22 cellular contexts compared by ENCODE assay signal in the genomic region with DNA sequence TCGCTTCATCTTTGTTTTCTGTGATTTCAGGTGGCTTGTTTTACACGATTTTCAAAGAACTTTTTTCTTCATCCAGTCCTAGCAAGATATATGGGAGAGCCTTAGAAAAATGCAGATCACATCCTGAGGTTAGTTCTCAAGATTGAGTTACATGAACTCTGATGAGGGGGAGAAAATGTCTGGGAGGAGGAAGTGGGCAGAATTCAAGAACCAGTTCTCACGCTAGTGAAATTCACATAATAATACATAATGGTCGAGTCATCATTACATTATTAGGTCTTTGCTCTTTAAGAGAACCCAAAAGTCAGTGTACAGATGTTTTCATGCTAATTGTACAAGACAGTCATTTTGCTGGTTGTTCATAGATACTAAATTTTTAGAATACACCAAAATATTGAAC. TPM values are rescaled to one million over a fixed set of nuclear protein-coding genes. Genes with fewer than 3 reads are reported as not detected.
DNase-seq lines count a peak whose midpoint lies in the region; ATAC-seq, FAIRE-seq and TF ChIP-seq lines count a peak whose summit lies in the region.
"Had no signal": no experiment of that assay in that cellular context is flagged by ENCODE, and none has a peak within 500 bp of the region (broad histone marks: within the 10 kb centered on the region; RNA-seq: fewer than 3 reads in every experiment).

No MANE protein-coding gene starts in this region.

- no peak overlapping the region for H3K4ac ChIP-seq in IMR-90 (ENCODE audit: low read depth, low read length)

- no peak for TF ChIP-seq CTCF in activated CD8-positive, alpha-beta T cell treated with anti-CD3 and anti-CD28 coated beads for 36 hours (IDR thresholded peaks at IDR 0.05)
- no peak for TF ChIP-seq CTCF in IMR-90 (conservative IDR thresholded peaks at IDR 0.05; ENCODE audit: low read depth, low read length)
- TF ChIP-seq CTCF in GM12878 (IDR thresholded peaks at IDR 0.05 in 2 of 3, conservative IDR thresholded peaks at IDR 0.05 in 1 of 3; ENCODE audit: control insufficient read depth in 2 of 3, extremely low read depth in 1 of 3, insufficient read depth in 1 of 3, low read depth in 3 of 3, low read length in 3 of 3): no peak

- H3K56ac ChIP-seq in IMR-90 (ENCODE audit: extremely low read depth, insufficient read depth, low read length): no peak overlapping the region

- peak overlapping the region; percentile 56 for H3K27ac Mint-ChIP-seq in activated CD8-positive, alpha-beta T cell treated with anti-CD3 and anti-CD28 coated beads for 36 hours
- no peak overlapping the region for H3K27ac Mint-ChIP-seq in activated CD8-positive, alpha-beta T cell treated with anti-CD3 and anti-CD28 coated beads, Interleukin-2, amount 10 ng/mL, durations not matched to agents 7 days and 5 days
- H3K27ac Mint-ChIP-seq in activated CD4-positive, alpha-beta T cell treated with anti-CD3 and anti-CD28 coated beads, Interleukin-2, amount 10 ng/mL, durations not matched to agents 7 days and 5 days: no peak overlapping the region
- H3K27ac Mint-ChIP-seq in activated CD4-positive, alpha-beta memory T cell treated with anti-CD3 and anti-CD28 coated beads, Interleukin-2, amount 10 ng/mL, durations not matched to agents 7 days and 5 days: no peak overlapping the region

- no peak overlapping the region for H3K14ac ChIP-seq in IMR-90 (replicated peaks; ENCODE audit: low read depth, low read length)

- peaks cover 4% of the 10 kb centered on the region; the same call in 1 of the 2 replicates for H3K9me1 ChIP-seq in IMR-90 (ENCODE audit: insufficient read depth, low read length)

- H3K9me3 ChIP-seq in IMR-90 (ENCODE audit: control insufficient read depth, insufficient read depth, low read length): no peaks in the 10 kb centered on the region
- no peaks in the 10 kb centered on the region for H3K9me3 ChIP-seq in GM12878 (replicated peaks; ENCODE audit: control insufficient read depth, insufficient read depth, low read length)

- H3K79me2 ChIP-seq in GM12878 (ENCODE audit: control insufficient read depth, insufficient read depth, low read length): peaks cover 35% of the 10 kb centered on the region

- peaks cover 14 to 32% of the 10 kb centered on the region in 2 experiments; a peak in 3 of 4 replicates for H3K79me1 ChIP-seq in IMR-90 (ENCODE audit: low read depth in 1 of 2, low read length in 2 of 2)

- H3K9me3 Mint-ChIP-seq in activated CD8-positive, alpha-beta T cell treated with anti-CD3 and anti-CD28 coated beads for 36 hours: no peaks in the 10 kb centered on the region
- H3K9me3 Mint-ChIP-seq in activated CD8-positive, alpha-beta T cell treated with anti-CD3 and anti-CD28 coated beads, Interleukin-2, amount 10 ng/mL, durations not matched to agents 7 days and 5 days (ENCODE audit: insufficient read depth): no peaks in the 10 kb centered on the region
- H3K9me3 Mint-ChIP-seq in activated CD4-positive, alpha-beta T cell treated with anti-CD3 and anti-CD28 coated beads, Interleukin-2, amount 10 ng/mL, durations not matched to agents 7 days and 5 days: no peaks in the 10 kb centered on the region
- H3K9me3 Mint-ChIP-seq in activated CD4-positive, alpha-beta memory T cell treated with anti-CD3 and anti-CD28 coated beads, Interleukin-2, amount 10 ng/mL, durations not matched to agents 7 days and 5 days: no peaks in the 10 kb centered on the region

- DNase-seq in activated CD8-positive, alpha-beta T cell treated with anti-CD3 and anti-CD28 coated beads for 36 hours: no peak
- no peak for DNase-seq in activated CD8-positive, alpha-beta T cell treated with anti-CD3 and anti-CD28 coated beads, Interleukin-2, amount 10 ng/mL, durations not matched to agents 7 days and 5 days
- peak; percentile 64 for DNase-seq in IMR-90
- DNase-seq in GM12878 (ENCODE audit: low read depth, low spot score): no peak
- peak; percentile 9 for DNase-seq in myocyte (ENCODE audit: low read depth)
- DNase-seq in NCI-H2081 treated with DMSO at 0.1 percent for 48 hours (lab: John Stamatoyannopoulos, UW): no peak
- DNase-seq in activated CD4-positive, alpha-beta T cell treated with anti-CD3 and anti-CD28 coated beads, Interleukin-2, amount 10 ng/mL, durations not matched to agents 7 days and 5 days: no peak
- no peak for DNase-seq in activated CD4-positive, alpha-beta memory T cell treated with anti-CD3 and anti-CD28 coated beads, Interleukin-2, amount 10 ng/mL, durations not matched to agents 7 days and 5 days
- DNase-seq: AML-193, DMS 273 treated with DMSO at 0.1 percent for 48 hours, DND-41, GDM1, H7, Kasumi-1, NCI-H1105, NCI-H2227 treated with DMSO at 0.1 percent for 48 hours, NCI-H510A treated with DMSO at 0.1 percent for 48 hours, NCI-H82, OCI-M1, SIG-M5 had no signal

- H4K5ac ChIP-seq in IMR-90 (ENCODE audit: low read depth, low read length): no peak overlapping the region

- H2BK5ac ChIP-seq in IMR-90 (ENCODE audit: low read depth, low read length, poor library complexity, severe bottlenecking): no peak overlapping the region

- no peak overlapping the region for H3K23ac ChIP-seq in IMR-90 (ENCODE audit: low read depth, low read length)

- H3K18ac ChIP-seq in IMR-90 (ENCODE audit: low read depth, low read length): no peak overlapping the region

- no peak overlapping the region for H2BK15ac ChIP-seq in IMR-90 (ENCODE audit: low read depth, low read length)

- H3K27me3 ChIP-seq in IMR-90 (ENCODE audit: control insufficient read depth, insufficient read depth, low read length) (no peaks in the 10 kb centered on the region), GM12878 (replicated peaks in 1 of 2; ENCODE audit: control insufficient read depth in 2 of 2, insufficient read depth in 2 of 2, low read length in 1 of 2) (no peaks in the 10 kb centered on the region)

- FAIRE-seq in GM12878 (lab: Jason Lieb, UNC): no peak

- BruUV-seq in IMR-90 (replicated peaks; lab: Mats Ljungman, UMichigan) (no TSS peak), GM12878 (replicated peaks; lab: Mats Ljungman, UMichigan) (no TSS peak)

- H2AK5ac ChIP-seq in IMR-90 (ENCODE audit: low read depth, low read length): no peak overlapping the region

- TF ChIP-seq RAD21 in IMR-90 (IDR thresholded peaks at IDR 0.05; ENCODE audit: low read length) (no peak), GM12878 (IDR thresholded peaks at IDR 0.05; ENCODE audit: insufficient read depth, low read depth, low read length) (no peak)

- no peak overlapping the region for H3K4me2 ChIP-seq in IMR-90 (ENCODE audit: low read depth, low read length)
- H3K4me2 ChIP-seq in GM12878 (ENCODE audit: control insufficient read depth, insufficient read depth): no peak overlapping the region

- RAD21 ChIA-PET in GM12878 (lab: Charles Lee; ENCODE audit: unreplicated experiment): no interaction called here

- dilution Hi-C loops in IMR-90 (cut with HindIII; ENCODE audit: low sequenced_read_pairs, unreplicated experiment): no loop called here

- no peak overlapping the region for H2BK120ac ChIP-seq in IMR-90 (ENCODE audit: low read depth, low read length)

- POLR2A ChIA-PET in activated CD8-positive, alpha-beta T cell treated with anti-CD3 and anti-CD28 coated beads for 36 hours (lab: Charles Lee): interaction anchor here (0.7 to 1.3 kb wide), 2 partner anchors 9 to 1315 kb away, joined by 3 read pairs; no protein-coding TSS in a partner anchor
- POLR2A ChIA-PET in activated CD8-positive, alpha-beta T cell treated with anti-CD3 and anti-CD28 coated beads, Interleukin-2, amount 10 ng/mL, durations not matched to agents 7 days and 5 days (lab: Charles Lee): no interaction called here
- POLR2A ChIA-PET in IMR-90 (lab: Charles Lee; ENCODE audit: unreplicated experiment): no interaction called here
- POLR2A ChIA-PET in GM12878 (lab: Charles Lee): no interaction called here
- POLR2A ChIA-PET in activated CD4-positive, alpha-beta T cell treated with anti-CD3 and anti-CD28 coated beads, Interleukin-2, amount 10 ng/mL, durations not matched to agents 7 days and 5 days (lab: Charles Lee): no interaction called here
- POLR2A ChIA-PET in activated CD4-positive, alpha-beta memory T cell treated with anti-CD3 and anti-CD28 coated beads, Interleukin-2, amount 10 ng/mL, durations not matched to agents 7 days and 5 days (lab: Charles Lee): no interaction called here

- no peak for TF ChIP-seq POLR2A in IMR-90 (IDR thresholded peaks at IDR 0.05; ENCODE audit: low read depth, low read length)
- TF ChIP-seq POLR2A in GM12878 (IDR thresholded peaks at IDR 0.05; ENCODE audit: low read depth, low read length): no peak

- H2AK9ac ChIP-seq in IMR-90 (replicated peaks; ENCODE audit: low read depth, low read length, poor library complexity): no peak overlapping the region

- no peak overlapping the region for H4K91ac ChIP-seq in IMR-90 (ENCODE audit: insufficient read depth, low read depth, low read length)

- H3K4me3 ChIP-seq in IMR-90 (ENCODE audit: insufficient read depth, low read depth, low read length) (no peak overlapping the region), GM12878 (no peak overlapping the region)

- ATAC-seq in activated CD8-positive, alpha-beta T cell treated with anti-CD3 and anti-CD28 coated beads for 36 hours: no peak
- no peak for ATAC-seq in activated CD8-positive, alpha-beta T cell treated with anti-CD3 and anti-CD28 coated beads, Interleukin-2, amount 10 ng/mL, durations not matched to agents 7 days and 5 days
- ATAC-seq in IMR-90 (ENCODE audit: low read depth) (no peak), GM12878 (no peak)

- CTCF ChIA-PET in activated CD8-positive, alpha-beta T cell treated with anti-CD3 and anti-CD28 coated beads for 36 hours (lab: Charles Lee): no interaction called here
- CTCF ChIA-PET in activated CD8-positive, alpha-beta T cell treated with anti-CD3 and anti-CD28 coated beads, Interleukin-2, amount 10 ng/mL, durations not matched to agents 7 days and 5 days (lab: Charles Lee): interaction anchor here (1.3 kb wide), 1 partner anchor 73 kb away, joined by 4 read pairs; no protein-coding TSS in a partner anchor
- CTCF ChIA-PET in IMR-90 (lab: Yijun Ruan, JAX) (no interaction called here), GM12878 (lab: Yijun Ruan, JAX) (no interaction called here)
- CTCF ChIA-PET in activated CD4-positive, alpha-beta T cell treated with anti-CD3 and anti-CD28 coated beads, Interleukin-2, amount 10 ng/mL, durations not matched to agents 7 days and 5 days (lab: Charles Lee): interaction anchor here (0.9 kb wide), 1 partner anchor 73 kb away, joined by 3 read pairs; no protein-coding TSS in a partner anchor
- CTCF ChIA-PET in activated CD4-positive, alpha-beta memory T cell treated with anti-CD3 and anti-CD28 coated beads, Interleukin-2, amount 10 ng/mL, durations not matched to agents 7 days and 5 days (lab: Charles Lee): no interaction called here

- intact Hi-C loops in activated CD8-positive, alpha-beta T cell treated with anti-CD3 and anti-CD28 coated beads for 36 hours (cut with micrococcal nuclease): no loop called here
- intact Hi-C loops in IMR-90 (cut with micrococcal nuclease) (no loop called here), GM12878 (cut with micrococcal nuclease; ENCODE audit: unreplicated experiment) (no loop called here)

- H4K8ac ChIP-seq in IMR-90 (ENCODE audit: low read depth in 2 of 2, low read length in 2 of 2): no peak overlapping the region

- H3K36me3 ChIP-seq in IMR-90 (ENCODE audit: control insufficient read depth, insufficient read depth, low read length) (peaks cover 17% of the 10 kb centered on the region), GM12878 (ENCODE audit: control insufficient read depth in 2 of 2, insufficient read depth in 2 of 2, low read length in 1 of 2) (peaks cover 3 to 12% of the 10 kb centered on the region in 2 experiments)

- H3K27me3 Mint-ChIP-seq in activated CD8-positive, alpha-beta T cell treated with anti-CD3 and anti-CD28 coated beads for 36 hours: no peaks in the 10 kb centered on the region
- H3K27me3 Mint-ChIP-seq in activated CD8-positive, alpha-beta T cell treated with anti-CD3 and anti-CD28 coated beads, Interleukin-2, amount 10 ng/mL, durations not matched to agents 7 days and 5 days (ENCODE audit: low read depth): no peaks in the 10 kb centered on the region
- H3K27me3 Mint-ChIP-seq in activated CD4-positive, alpha-beta T cell treated with anti-CD3 and anti-CD28 coated beads, Interleukin-2, amount 10 ng/mL, durations not matched to agents 7 days and 5 days: no peaks in the 10 kb centered on the region
- no peaks in the 10 kb centered on the region for H3K27me3 Mint-ChIP-seq in activated CD4-positive, alpha-beta memory T cell treated with anti-CD3 and anti-CD28 coated beads, Interleukin-2, amount 10 ng/mL, durations not matched to agents 7 days and 5 days

- no CpG with 5 or more reads among the region's 4 CpGs for WGBS in IMR-90 (ENCODE audit: extremely low coverage in 2 of 2, insufficient read length in 1 of 2), 2 experiments
- 77% methylated on average over 4 of the region's 4 CpGs for WGBS in GM12878 (ENCODE audit: insufficient coverage, insufficient replicate concordance, low lambda C conversion rate, missing lambda C conversion rate)

- no peak for TF ChIP-seq EP300 in GM12878 (IDR thresholded peaks at IDR 0.05; ENCODE audit: borderline replicate concordance in 1 of 2, control insufficient read depth in 1 of 2, low read depth in 2 of 2, low read length in 2 of 2)

- H4K20me1 ChIP-seq in IMR-90 (ENCODE audit: insufficient read depth, low read length): no peaks in the 10 kb centered on the region
- H4K20me1 ChIP-seq in GM12878 (ENCODE audit: control insufficient read depth, insufficient read depth): no peaks in the 10 kb centered on the region

- peaks cover 42% of the 10 kb centered on the region for H3K4me1 Mint-ChIP-seq in activated CD8-positive, alpha-beta T cell treated with anti-CD3 and anti-CD28 coated beads for 36 hours (ENCODE audit: low read depth)
- peaks cover 29% of the 10 kb centered on the region for H3K4me1 Mint-ChIP-seq in activated CD8-positive, alpha-beta T cell treated with anti-CD3 and anti-CD28 coated beads, Interleukin-2, amount 10 ng/mL, durations not matched to agents 7 days and 5 days (ENCODE audit: low read depth)
- H3K4me1 Mint-ChIP-seq in activated CD4-positive, alpha-beta T cell treated with anti-CD3 and anti-CD28 coated beads, Interleukin-2, amount 10 ng/mL, durations not matched to agents 7 days and 5 days: peaks cover 26% of the 10 kb centered on the region
- H3K4me1 Mint-ChIP-seq in activated CD4-positive, alpha-beta memory T cell treated with anti-CD3 and anti-CD28 coated beads, Interleukin-2, amount 10 ng/mL, durations not matched to agents 7 days and 5 days: peaks cover 31% of the 10 kb centered on the region

- in situ Hi-C loops in IMR-90 (cut with MboI; ENCODE audit: low sequenced_read_pairs): no loop called here
- in situ Hi-C loops in GM12878 (cut with MboI): no loop called here

- no peak overlapping the region for H2BK20ac ChIP-seq in IMR-90 (ENCODE audit: low read depth, low read length)

- peaks cover 62% of the 10 kb centered on the region for H3K36me3 Mint-ChIP-seq in activated CD8-positive, alpha-beta T cell treated with anti-CD3 and anti-CD28 coated beads for 36 hours (ENCODE audit: low read depth)
- peaks cover 53% of the 10 kb centered on the region for H3K36me3 Mint-ChIP-seq in activated CD8-positive, alpha-beta T cell treated with anti-CD3 and anti-CD28 coated beads, Interleukin-2, amount 10 ng/mL, durations not matched to agents 7 days and 5 days (ENCODE audit: low read depth)
- H3K36me3 Mint-ChIP-seq in activated CD4-positive, alpha-beta T cell treated with anti-CD3 and anti-CD28 coated beads, Interleukin-2, amount 10 ng/mL, durations not matched to agents 7 days and 5 days (ENCODE audit: low read depth): peaks cover 33% of the 10 kb centered on the region
- peaks cover 31% of the 10 kb centered on the region for H3K36me3 Mint-ChIP-seq in activated CD4-positive, alpha-beta memory T cell treated with anti-CD3 and anti-CD28 coated beads, Interleukin-2, amount 10 ng/mL, durations not matched to agents 7 days and 5 days (ENCODE audit: low read depth)

- H3K9ac ChIP-seq in IMR-90 (ENCODE audit: low read depth, low read length) (no peak overlapping the region), GM12878 (ENCODE audit: control insufficient read depth, insufficient read depth, low read length) (no peak overlapping the region)

- SMC1A ChIA-PET in GM12878 (lab: Charles Lee; ENCODE audit: uncharacterized antibody, unreplicated experiment): no interaction called here

- H2AFZ ChIP-seq in IMR-90 (replicated peaks; ENCODE audit: low read length, poor library complexity) (no peak overlapping the region), GM12878 (ENCODE audit: control insufficient read depth, low read depth, low read length) (no peak overlapping the region)

- H3K27ac ChIP-seq in IMR-90 (ENCODE audit: insufficient read depth, low read length) (no peak overlapping the region), GM12878 (ENCODE audit: control insufficient read depth, insufficient read depth) (no peak overlapping the region)
- H3K27ac ChIP-seq: 22Rv1, C4-2B had no signal

- no peaks in the 10 kb centered on the region for H3K4me1 ChIP-seq in IMR-90 (ENCODE audit: control insufficient read depth, insufficient read depth, low read length)
- no peaks in the 10 kb centered on the region for H3K4me1 ChIP-seq in GM12878 (ENCODE audit: control insufficient read depth, insufficient read depth, low read length)

- H3K4me3 Mint-ChIP-seq in activated CD8-positive, alpha-beta T cell treated with anti-CD3 and anti-CD28 coated beads for 36 hours: no peak overlapping the region
- H3K4me3 Mint-ChIP-seq in activated CD8-positive, alpha-beta T cell treated with anti-CD3 and anti-CD28 coated beads, Interleukin-2, amount 10 ng/mL, durations not matched to agents 7 days and 5 days: no peak overlapping the region
- H3K4me3 Mint-ChIP-seq in activated CD4-positive, alpha-beta T cell treated with anti-CD3 and anti-CD28 coated beads, Interleukin-2, amount 10 ng/mL, durations not matched to agents 7 days and 5 days: no peak overlapping the region
- H3K4me3 Mint-ChIP-seq in activated CD4-positive, alpha-beta memory T cell treated with anti-CD3 and anti-CD28 coated beads, Interleukin-2, amount 10 ng/mL, durations not matched to agents 7 days and 5 days: no peak overlapping the region

RNA-seq across cellular contexts. Expression of a gene that starts 7.0 kb away (rescaled TPM):
- 10 to 100 TPM; 70.2 to 71.2 TPM for total RNA-seq in activated CD8-positive, alpha-beta T cell treated with anti-CD3 and anti-CD28 coated beads for 36 hours
- 10 to 100 TPM; 37.0 to 42.1 TPM for total RNA-seq in activated CD8-positive, alpha-beta T cell treated with anti-CD3 and anti-CD28 coated beads, Interleukin-2, amount 10 ng/mL, durations not matched to agents 7 days and 5 days
- 41.9 and 42.8 TPM in 2 replicates for total RNA-seq in IMR-90 (2012; rRNA removed)
- polyA plus RNA-seq in IMR-90 (2012; rRNA removed): 41.5 and 52.7 TPM in 2 replicates
- 11.2 and 15.8 TPM in 2 replicates for polyA plus RNA-seq in IMR-90 (2012; cell fraction: cytosol; rRNA removed)
- polyA plus RNA-seq in IMR-90 (2012; cell fraction: nucleus; rRNA removed; ENCODE audit: low replicate concordance): 7.0 and 45.7 TPM in 2 replicates
- 48.4 and 50.0 TPM in 2 replicates for total RNA-seq in GM12878 (2013; cell fraction: nucleolus; rRNA removed)
- 64.6 and 67.0 TPM in 2 replicates for total RNA-seq in GM12878 (2014; rRNA removed)
- total RNA-seq in GM12878 (2014; rRNA removed; fragmentation: Illumina TruSeq; extraction: Trizol): 39.6 and 46.6 TPM in 2 replicates
- 39.5 and 47.4 TPM in 2 replicates for total RNA-seq in GM12878 (2021)
- polyA plus RNA-seq in GM12878 (2011; ENCODE audit: low read depth): 11.0 TPM
- polyA plus RNA-seq in GM12878 (2011; rRNA removed): 79.2 and 105 TPM in 2 replicates
- 52.2 and 64.5 TPM in 2 replicates for polyA plus RNA-seq in GM12878 (2011; cell fraction: cytosol; rRNA removed)
- 60.3 and 76.4 TPM in 2 replicates for polyA plus RNA-seq in GM12878 (2011; cell fraction: nucleus; rRNA removed)
- 34.6 and 36.1 TPM in 2 replicates for polyA plus RNA-seq in GM12878 (2012)
- 60.4 and 63.8 TPM in 2 replicates for polyA plus RNA-seq in GM12878 (2014; fragmentation: Illumina TruSeq; extraction: Trizol)
- 100 to 1,000 TPM; 111 to 136 TPM for polyA plus RNA-seq in GM12878 (2014; fragmentation: Nextera tagmentation; extraction: Ambion mirVana)
- polyA plus RNA-seq in GM12878 (2014; rRNA removed): 87.7 and 88.9 TPM in 2 replicates
- 100 to 1,000 TPM; 200 to 203 TPM for polyA plus RNA-seq in GM12878 (2016; fragmentation: Nextera tagmentation; extraction: Ambion mirVana)
- polyA minus RNA-seq in GM12878 (2011; rRNA and poly(A)+ RNA removed): 46.9 and 51.6 TPM in 2 replicates
- polyA minus RNA-seq in GM12878 (2011; cell fraction: cytosol; rRNA and poly(A)+ RNA removed): 15.4 and 23.0 TPM in 2 replicates
- 24.7 and 32.7 TPM in 2 replicates for polyA minus RNA-seq in GM12878 (2011; cell fraction: nucleus; rRNA and poly(A)+ RNA removed)
- total RNA-seq in myocyte: 29.6 and 44.9 TPM in 2 replicates
- 33.8 TPM for polyA plus RNA-seq in myocyte (2012)
- total RNA-seq in activated CD4-positive, alpha-beta T cell treated with anti-CD3 and anti-CD28 coated beads, Interleukin-2, amount 10 ng/mL, durations not matched to agents 7 days and 5 days: 10 to 100 TPM; 23.8 to 24.6 TPM
- total RNA-seq in activated CD4-positive, alpha-beta memory T cell treated with anti-CD3 and anti-CD28 coated beads, Interleukin-2, amount 10 ng/mL, durations not matched to agents 7 days and 5 days: 10 to 100 TPM; 18.4 to 18.7 TPM

RNA-seq across cellular contexts. Expression of a gene that starts 7.6 kb away (rescaled TPM):
- total RNA-seq in activated CD8-positive, alpha-beta T cell treated with anti-CD3 and anti-CD28 coated beads for 36 hours: 1 to 10 TPM; 2.1 TPM
- 1 to 10 TPM; 1.3 to 2.4 TPM for total RNA-seq in activated CD8-positive, alpha-beta T cell treated with anti-CD3 and anti-CD28 coated beads, Interleukin-2, amount 10 ng/mL, durations not matched to agents 7 days and 5 days
- total RNA-seq in IMR-90 (2012; rRNA removed) (0.90 and 1.1 TPM in 2 replicates), GM12878 (2014; rRNA removed) (not detected in 2 replicates), GM12878 (2014; rRNA removed; fragmentation: Illumina TruSeq; extraction: Trizol) (0.22 and 0.28 TPM in 2 replicates), GM12878 (2021) (0.29 and 0.90 TPM in 2 replicates), myocyte (0.83 and 0.91 TPM in 2 replicates)
- polyA plus RNA-seq in IMR-90 (2012; rRNA removed) (1.5 and 2.0 TPM in 2 replicates), GM12878 (2011; rRNA removed) (0.54 and 0.56 TPM in 2 replicates), GM12878 (2014; fragmentation: Illumina TruSeq; extraction: Trizol) (0.06 and 0.36 TPM in 2 replicates), GM12878 (2014; fragmentation: Nextera tagmentation; extraction: Ambion mirVana) (under 1 TPM; 0.20 to 0.24 TPM), GM12878 (2014; rRNA removed) (0.06 and 0.91 TPM in 2 replicates), GM12878 (2016; fragmentation: Nextera tagmentation; extraction: Ambion mirVana) (not detected)
- 0.51 and 0.62 TPM in 2 replicates for polyA plus RNA-seq in IMR-90 (2012; cell fraction: cytosol; rRNA removed)
- 0.67 and 6.4 TPM in 2 replicates for polyA plus RNA-seq in IMR-90 (2012; cell fraction: nucleus; rRNA removed; ENCODE audit: low replicate concordance)
- total RNA-seq in GM12878 (2013; cell fraction: nucleolus; rRNA removed): 0.42 and 0.92 TPM in 2 replicates
- polyA plus RNA-seq in GM12878 (2011; ENCODE audit: low read depth): not detected
- polyA plus RNA-seq in GM12878 (2011; cell fraction: cytosol; rRNA removed): 0.18 and 0.61 TPM in 2 replicates
- 0.61 and 0.66 TPM in 2 replicates for polyA plus RNA-seq in GM12878 (2011; cell fraction: nucleus; rRNA removed)
- 0.15 and 0.60 TPM in 2 replicates for polyA plus RNA-seq in GM12878 (2012)
- 0.29 and 0.98 TPM in 2 replicates for polyA minus RNA-seq in GM12878 (2011; rRNA and poly(A)+ RNA removed)
- not detected in 2 replicates for polyA minus RNA-seq in GM12878 (2011; cell fraction: cytosol; rRNA and poly(A)+ RNA removed)
- 0.24 and 0.38 TPM in 2 replicates for polyA minus RNA-seq in GM12878 (2011; cell fraction: nucleus; rRNA and poly(A)+ RNA removed)
- 0.67 TPM for polyA plus RNA-seq in myocyte (2012)
- total RNA-seq in activated CD4-positive, alpha-beta T cell treated with anti-CD3 and anti-CD28 coated beads, Interleukin-2, amount 10 ng/mL, durations not matched to agents 7 days and 5 days: under 1 TPM; 0.54 to 0.89 TPM
- 1 to 10 TPM in 1 of 2 experiments, under 1 TPM in 1; 0.60 to 1.1 TPM for total RNA-seq in activated CD4-positive, alpha-beta memory T cell treated with anti-CD3 and anti-CD28 coated beads, Interleukin-2, amount 10 ng/mL, durations not matched to agents 7 days and 5 days

Comparison
In these comparisons a context has a peak if more than half of its experiments do, and no peak if none do; other contexts are left out.
1. CTCF ChIA-PET loops: an anchor here in activated CD8-positive, alpha-beta T cell treated with anti-CD3 and anti-CD28 coated beads, Interleukin-2, amount 10 ng/mL, durations not matched to agents 7 days and 5 days (1.3 kb wide) and activated CD4-positive, alpha-beta T cell treated with anti-CD3 and anti-CD28 coated beads, Interleukin-2, amount 10 ng/mL, durations not matched to agents 7 days and 5 days (0.9 kb wide); none called in activated CD8-positive, alpha-beta T cell treated with anti-CD3 and anti-CD28 coated beads for 36 hours, IMR-90, GM12878 and activated CD4-positive, alpha-beta memory T cell treated with anti-CD3 and anti-CD28 coated beads, Interleukin-2, amount 10 ng/mL, durations not matched to agents 7 days and 5 days.
2. DNase-seq: peak in IMR-90 (single experiment) and myocyte (single experiment); none in activated CD8-positive, alpha-beta T cell treated with anti-CD3 and anti-CD28 coated beads for 36 hours (single experiment), activated CD8-positive, alpha-beta T cell treated with anti-CD3 and anti-CD28 coated beads, Interleukin-2, amount 10 ng/mL, durations not matched to agents 7 days and 5 days (single experiment), GM12878 (single experiment), NCI-H2081 treated with DMSO at 0.1 percent for 48 hours (single experiment), activated CD4-positive, alpha-beta T cell treated with anti-CD3 and anti-CD28 coated beads, Interleukin-2, amount 10 ng/mL, durations not matched to agents 7 days and 5 days (single experiment) and activated CD4-positive, alpha-beta memory T cell treated with anti-CD3 and anti-CD28 coated beads, Interleukin-2, amount 10 ng/mL, durations not matched to agents 7 days and 5 days (single experiment).